Comparison of ENCODE assay signal across 8 cellular contexts in the genomic region with DNA sequence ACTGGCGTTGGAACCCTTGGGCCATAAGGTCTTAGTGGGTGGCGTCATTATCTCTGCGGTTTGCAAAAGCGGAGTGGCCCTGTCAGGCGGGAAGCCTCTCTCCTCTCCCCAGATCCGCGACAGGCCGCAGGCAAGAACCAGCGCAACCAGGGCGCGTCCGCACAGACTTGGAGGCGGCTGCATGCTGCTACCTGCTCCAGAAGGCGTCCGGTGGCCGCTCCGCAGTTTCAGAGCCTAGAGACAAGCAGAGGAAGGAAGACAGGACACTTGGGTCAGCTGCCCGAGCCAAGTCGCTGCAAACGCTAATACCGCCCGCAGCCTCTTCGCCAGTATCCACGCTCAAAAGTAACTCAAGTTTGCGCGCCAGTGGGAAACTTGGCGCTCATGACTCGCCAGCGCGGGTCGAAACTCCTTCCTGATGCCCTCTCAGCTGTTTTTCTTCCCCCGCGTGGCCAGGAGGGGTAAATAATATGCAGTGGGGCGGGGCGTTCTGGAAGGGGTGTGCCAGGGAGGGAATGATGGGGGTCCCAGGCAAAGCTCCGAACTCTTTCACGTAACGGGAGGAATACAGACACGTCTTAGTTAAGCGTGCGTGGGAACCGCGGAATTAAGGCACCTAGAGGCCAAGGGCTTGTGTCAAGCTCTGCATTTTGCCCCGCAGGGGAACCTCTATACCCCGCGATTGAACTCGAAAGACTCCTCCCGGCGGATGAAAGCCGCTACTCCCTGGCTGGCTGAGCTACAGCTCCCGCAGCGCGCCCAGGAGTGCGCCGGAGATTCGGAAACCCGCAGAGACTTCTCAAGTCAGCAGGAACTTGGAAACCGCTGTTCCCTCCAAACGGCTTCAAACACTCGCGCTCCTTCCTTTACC. TPM values are rescaled to one million over a fixed set of nuclear protein-coding genes. Genes with fewer than 3 reads are reported as not detected.
DNase-seq lines count a peak whose midpoint lies in the region; TF ChIP-seq lines count a peak whose summit lies in the region.

A gene (minus strand): TSS at position 441 of the 871 bp plus-strand sequence. CDS start 258 bp downstream, at position 183.

- H3K27ac Mint-ChIP-seq in T-helper 1 cell treated with Interleukin-12 subunit alpha and Interleukin-12 subunit beta and Interleukin-4 antibody, amounts not matched to agents 30 μg/mL and 1 μg/mL, for 36 hours = no peak within 1 kb of the TSS

- H3K27me3 ChIP-seq in esophagus (ENCODE audit: control insufficient read depth in 1 of 2, insufficient read depth in 2 of 2, low read length in 2 of 2) (peaks cover 0 to 5% of the 10 kb centered on the region in 2 donors), tibial nerve (no peaks in the 10 kb centered on the region), MM.1S (replicated peaks; ENCODE audit: insufficient read depth, low read length) (no peaks in the 10 kb centered on the region)

- peak in 1 of 2 donors; percentile 43 for TF ChIP-seq EP300 in tibial nerve (IDR thresholded peaks at IDR 0.05)

- H3K4me1 ChIP-seq in esophagus (ENCODE audit: control insufficient read depth in 2 of 2, insufficient read depth in 2 of 2, low read length in 1 of 2) = peaks cover 4 to 7% of the 10 kb centered on the region in 2 donors
- peaks cover 0 to 29% (median 3%) of the 10 kb centered on the region in 4 donors for H3K4me1 ChIP-seq in tibial nerve
- no peaks in the 10 kb centered on the region for H3K4me1 ChIP-seq in MM.1S (ENCODE audit: low read length)

- TF ChIP-seq CTCF in tibial nerve (IDR thresholded peaks at IDR 0.05) = peak in 2 of 5 experiments; percentile 52 to 58
- no peak for TF ChIP-seq CTCF in MM.1S (IDR thresholded peaks at IDR 0.05; ENCODE audit: low read length)

- H3K27me3 Mint-ChIP-seq in T-helper 1 cell treated with Interleukin-12 subunit alpha and Interleukin-12 subunit beta and Interleukin-4 antibody, amounts not matched to agents 30 μg/mL and 1 μg/mL, for 36 hours (ENCODE audit: low read depth) = peaks cover 16% of the 10 kb centered on the region

- H3K27ac ChIP-seq in esophagus (ENCODE audit: low read depth in 2 of 2, low read length in 1 of 2) = peak within 1 kb of the TSS in 1 of 2 donors; percentile 53
- H3K27ac ChIP-seq in tibial nerve = peak within 1 kb of the TSS; percentile 19 to 84 (median 65)
- no peak within 1 kb of the TSS for H3K27ac ChIP-seq in MM.1S (ENCODE audit: low read length)

- H3K9me3 ChIP-seq in esophagus (ENCODE audit: control insufficient read depth in 2 of 2, insufficient read depth in 1 of 2, low read depth in 1 of 2, low read length in 1 of 2) (no peaks in the 10 kb centered on the region), tibial nerve (no peaks in the 10 kb centered on the region), MM.1S (replicated peaks; ENCODE audit: insufficient read depth, low read length) (no peaks in the 10 kb centered on the region)

- peaks cover 1% of the 10 kb centered on the region for H3K4me1 Mint-ChIP-seq in T-helper 1 cell treated with Interleukin-12 subunit alpha and Interleukin-12 subunit beta and Interleukin-4 antibody, amounts not matched to agents 30 μg/mL and 1 μg/mL, for 36 hours (ENCODE audit: low read depth)

- H2AFZ ChIP-seq in MM.1S (ENCODE audit: low read length) = no peak within 1 kb of the TSS

- peak within 1 kb of the TSS; percentile 48 to 56 for H3K4me3 ChIP-seq in esophagus (ENCODE audit: low read depth in 1 of 2, low read length in 2 of 2)
- peak within 1 kb of the TSS; percentile 45 to 87 (median 64) for H3K4me3 ChIP-seq in tibial nerve
- no peak within 1 kb of the TSS for H3K4me3 ChIP-seq in MM.1S (ENCODE audit: low read length)

- H4K20me1 ChIP-seq in MM.1S (ENCODE audit: insufficient read depth, low read length) = no peaks in the 10 kb centered on the region

- 2 to 4% methylated on average over 61 of the region's 61 CpGs for WGBS in esophagus, 2 donors
- 1 to 5% methylated on average over 50 to 55 of the region's 61 CpGs for WGBS in tibial nerve, 2 donors

- no peak within 1 kb of the TSS for H3K4me2 ChIP-seq in MM.1S (ENCODE audit: low read depth, low read length)

- no peak within 1 kb of the TSS for H3K9ac ChIP-seq in MM.1S (ENCODE audit: low read length)

- peak; percentile 11 to 16 for TF ChIP-seq POLR2A in tibial nerve (IDR thresholded peaks at IDR 0.05)

- no peak for DNase-seq in T-helper 1 cell
- peak; percentile 24 for DNase-seq in OCI-M1 (lab: John Stamatoyannopoulos, UW)
- no peak for DNase-seq in mesenteric fat pad (ENCODE audit: low spot score)
- peak; percentile 28 to 43 for DNase-seq in tibial nerve (ENCODE audit: low spot score in 2 of 2)
- no peak for DNase-seq in MM.1S
- no peak for DNase-seq in NCI-H128 (lab: John Stamatoyannopoulos, UW; ENCODE audit: unreplicated experiment)

- peak within 1 kb of the TSS; percentile 47 for H3K4me3 Mint-ChIP-seq in T-helper 1 cell treated with Interleukin-12 subunit alpha and Interleukin-12 subunit beta and Interleukin-4 antibody, amounts not matched to agents 30 μg/mL and 1 μg/mL, for 36 hours

- H3K79me2 ChIP-seq in MM.1S (ENCODE audit: low read length) = no peaks in the 10 kb centered on the region

- no peaks in the 10 kb centered on the region for H3K36me3 Mint-ChIP-seq in T-helper 1 cell treated with Interleukin-12 subunit alpha and Interleukin-12 subunit beta and Interleukin-4 antibody, amounts not matched to agents 30 μg/mL and 1 μg/mL, for 36 hours (ENCODE audit: low read depth)

- H3F3A ChIP-seq in MM.1S (ENCODE audit: insufficient read depth, low read length) = no peaks in the 10 kb centered on the region

- H3K36me3 ChIP-seq in esophagus (ENCODE audit: control insufficient read depth in 2 of 2, insufficient read depth in 2 of 2, low read length in 1 of 2) = no peaks in the 10 kb centered on the region
- H3K36me3 ChIP-seq in tibial nerve = no peaks in the 10 kb centered on the region
- no peaks in the 10 kb centered on the region for H3K36me3 ChIP-seq in MM.1S (replicated peaks; ENCODE audit: insufficient read depth, low read length)

- no peaks in the 10 kb centered on the region for H3K9me2 ChIP-seq in MM.1S (replicated peaks; ENCODE audit: insufficient read depth, low read length)

- no peaks in the 10 kb centered on the region for H3K9me3 Mint-ChIP-seq in T-helper 1 cell treated with Interleukin-12 subunit alpha and Interleukin-12 subunit beta and Interleukin-4 antibody, amounts not matched to agents 30 μg/mL and 1 μg/mL, for 36 hours

RNA-seq across cellular contexts. Expression of the gene that starts here (rescaled TPM):
- polyA plus RNA-seq in esophagus = 1 to 10 TPM in 1 of 2 donors, under 1 TPM in 1; 0.65 to 1.5 TPM
- total RNA-seq in mesenteric fat pad (144 TPM), tibial nerve (10 to 100 TPM; 19.4 to 63.6 (median 22.5) TPM)

Comparison
In these comparisons a context has a peak if more than half of its experiments do, and no peak if none do; other contexts are left out.
1. DNase-seq: peak in OCI-M1 (single experiment) and tibial nerve (2 of 2); none in T-helper 1 cell (0 of 5), mesenteric fat pad (single experiment), MM.1S (single experiment) and NCI-H128 (single experiment).